ENCODE assay signal across 7 cellular contexts in the genomic region with DNA sequence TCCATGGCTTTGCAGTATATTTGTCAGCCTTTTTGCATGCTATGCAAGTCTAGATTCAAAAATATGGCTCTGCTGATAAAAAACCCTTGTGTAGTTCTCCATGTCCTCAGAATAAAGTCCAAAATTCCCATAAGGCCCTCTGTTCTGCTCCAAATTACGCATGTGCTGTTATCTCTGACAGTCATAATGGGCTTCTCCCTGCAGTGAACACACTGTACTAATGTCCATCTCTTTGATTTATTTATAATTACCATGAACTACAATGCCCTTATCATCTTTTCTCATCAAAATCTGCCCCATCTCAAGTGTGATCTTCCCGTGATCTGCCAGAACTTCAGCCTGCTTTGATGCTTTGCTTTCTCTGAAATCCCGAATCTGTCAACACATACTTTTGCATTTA.
"Had no signal": no experiment of that assay in that cellular context is flagged by ENCODE, and none has a peak within 500 bp of the region (broad histone marks: within the 10 kb centered on the region; RNA-seq: fewer than 3 reads in every experiment).

No MANE protein-coding gene starts in this region.

- H3K9me3 ChIP-seq: HAP-1 had no signal

- H3K4me2 ChIP-seq: GM23338 had no signal

- H3K27ac ChIP-seq: HL-60 had no signal

- ATAC-seq: GM23338, HCT116, HepG2 had no signal

- H3K36me3 ChIP-seq: HAP-1 had no signal

- H3K4me1 ChIP-seq: HAP-1 had no signal

- H2AFZ ChIP-seq: GM23338 had no signal

- DNase-seq: H7, HFFc6 had no signal

- H3K4me3 ChIP-seq: GM23338, HAP-1 had no signal

- FAIRE-seq: HepG2 had no signal
